8 cellular contexts compared by ENCODE assay signal in genomic region chr4:51842554-51843308, GRCh38.
DNase-seq lines count a peak whose midpoint lies in the region; ATAC-seq lines count a peak whose summit lies in the region.

DCUN1D4 (plus strand) TSS chr4:51843153; CDS start chr4:51843243, 90 bp downstream.

- DNase-seq in AML-193 (lab: John Stamatoyannopoulos, UW): peak; percentile 95 to 96
- peak; percentile 96 for DNase-seq in NCI-H446 treated with DMSO at 0.1 percent for 48 hours (lab: John Stamatoyannopoulos, UW)
- peak; percentile 100 for DNase-seq in cerebellar cortex (ENCODE audit: low spot score)
- peak; percentile 100 for DNase-seq in iris pigment epithelial cell (ENCODE audit: low read depth)
- DNase-seq in stimulated activated CD4-positive, alpha-beta T cell treated with anti-CD3 and anti-CD28 coated beads, Interleukin-12 subunit alpha, Interleukin-12 subunit beta, amount 100 ng/mL, for 24 hours (ENCODE audit: low read depth in 2 of 2): peak; percentile 97 to 98

- peak; percentile 93 for ATAC-seq in GM19035 (IDR thresholded peaks at IDR 0.05; ENCODE audit: unreplicated experiment)
- ATAC-seq in HG03354 (IDR thresholded peaks at IDR 0.05; ENCODE audit: poor library complexity, severe bottlenecking, unreplicated experiment): peak; percentile 93
- ATAC-seq in activated CD4-positive, CD25-positive, alpha-beta regulatory T cell treated with anti-CD3 and anti-CD28 coated beads, Interleukin-2, amount 50 U/mL, for 24 hours: peak; percentile 91 to 92

Comparison
In these comparisons a context has a peak if more than half of its experiments do, and no peak if none do; other contexts are left out.
1. Peak in every context shown above with its lines: DNase-seq and ATAC-seq.